ENCODE assay signal across 1 cellular context in genomic region chr14:35340616-35341453, GRCh38.
TF ChIP-seq lines count a peak whose summit lies in the region.

No MANE protein-coding gene starts in this region.

TF ChIP-seq in H1, 55 proteins besides CTCF, POLR2A, EP300 and RAD21 (continued from another document):
- TF ChIP-seq USF2 (IDR thresholded peaks at IDR 0.05; ENCODE audit: low read length) = no peak
- no peak for TF ChIP-seq RBBP5 (IDR thresholded peaks at IDR 0.05; ENCODE audit: borderline replicate concordance, low read depth, low read length)
- TF ChIP-seq CBX5 (IDR thresholded peaks at IDR 0.05; ENCODE audit: low read depth, low read length) = no peak
- TF ChIP-seq E2F6 (IDR thresholded peaks at IDR 0.05) = no peak
- no peak for TF ChIP-seq SIN3A (conservative IDR thresholded peaks at IDR 0.05 in 1 of 2, IDR thresholded peaks at IDR 0.05 in 1 of 2; ENCODE audit: low read depth in 1 of 2, low read length in 2 of 2)
TF ChIP-seq in H1: peak in this region for 0.
